9 cellular contexts compared by ENCODE assay signal in genomic region chr7:151113344-151114150, GRCh38. TPM values are rescaled to one million over a fixed set of nuclear protein-coding genes. Genes with fewer than 3 reads are reported as not detected.
DNase-seq lines count a peak whose midpoint lies in the region; ATAC-seq, FAIRE-seq and TF ChIP-seq lines count a peak whose summit lies in the region.
"Had no signal": no experiment of that assay in that cellular context is flagged by ENCODE, and none has a peak within 500 bp of the region (broad histone marks: within the 10 kb centered on the region; RNA-seq: fewer than 3 reads in every experiment).

No MANE protein-coding gene starts in this region.

- CTCF ChIA-PET in HepG2 (lab: Yijun Ruan, JAX; ENCODE audit: low intra/inter-chr PET ratio, low total read pairs): no interaction called here

- in situ Hi-C loops in HepG2 (cut with HindIII; ENCODE audit: extremely low pct_ligation_motif_present, low pct_unique_long_range_greater_than_20kb): no loop called here

- WGBS in HepG2 (ENCODE audit: low lambda C conversion rate): 90% methylated on average over 6 of the region's 13 CpGs
- WGBS in right lobe of liver (ENCODE audit: insufficient coverage, low coverage, low lambda C conversion rate, missing lambda C conversion rate): 46% methylated on average over 3 of the region's 13 CpGs

- TF ChIP-seq CTCF in HepG2 (CRISPR knock-in tag; IDR thresholded peaks at IDR 0.05): no peak
- no peak for TF ChIP-seq CTCF in right lobe of liver (IDR thresholded peaks at IDR 0.05)

- H3K4me1 Mint-ChIP-seq in activated naive CD8-positive, alpha-beta T cell treated with anti-CD3 and anti-CD28 coated beads for 36 hours: peaks cover 6% of the 10 kb centered on the region
- H3K4me1 Mint-ChIP-seq in immature natural killer cell: peaks cover 0 to 10% of the 10 kb centered on the region in 2 donors

- H4K20me1 ChIP-seq in HepG2 (ENCODE audit: insufficient read depth, low read length): peaks cover 47% of the 10 kb centered on the region

- H3K36me3 ChIP-seq in HepG2 (replicated peaks in 1 of 2; ENCODE audit: control insufficient read depth in 1 of 2, insufficient read depth in 2 of 2, low read length in 2 of 2) (peaks cover 8 to 42% of the 10 kb centered on the region in 2 experiments; a peak in 4 of 5 replicates), right lobe of liver (peaks cover 0 to 4% (median under 1%) of the 10 kb centered on the region in 4 donors)

- no peak overlapping the region for H3K9ac ChIP-seq in HepG2 (ENCODE audit: insufficient read depth, low read depth, low read length)

- H3K27ac Mint-ChIP-seq in activated naive CD8-positive, alpha-beta T cell treated with anti-CD3 and anti-CD28 coated beads for 36 hours: no peak overlapping the region
- no peak overlapping the region for H3K27ac Mint-ChIP-seq in immature natural killer cell

- peak overlapping the region; percentile 37 for H3K4me3 Mint-ChIP-seq in activated naive CD8-positive, alpha-beta T cell treated with anti-CD3 and anti-CD28 coated beads for 36 hours
- peak overlapping the region; percentile 26 to 60 (median 30) for H3K4me3 Mint-ChIP-seq in immature natural killer cell

- H3K4me3 ChIP-seq in HepG2 (replicated peaks in 1 of 3; ENCODE audit: insufficient read depth in 1 of 3, low read depth in 2 of 3, low read length in 3 of 3) (no peak overlapping the region), right lobe of liver (no peak overlapping the region)

- H3K27me3 ChIP-seq in HepG2 (ENCODE audit: control insufficient read depth in 1 of 2, insufficient read depth in 2 of 2, low read length in 2 of 2) (no peaks in the 10 kb centered on the region), right lobe of liver (no peaks in the 10 kb centered on the region)

- H3K4me1 ChIP-seq in HepG2 (ENCODE audit: insufficient read depth, low read length) (peaks cover 7% of the 10 kb centered on the region), right lobe of liver (no peaks in the 10 kb centered on the region)

- TF ChIP-seq EP300 in HepG2 (IDR thresholded peaks at IDR 0.05; ENCODE audit: low read depth in 2 of 2, low read length in 2 of 2) (no peak), HepG2 (CRISPR knock-in tag; IDR thresholded peaks at IDR 0.05; ENCODE audit: borderline replicate concordance) (no peak)

- no peak for TF ChIP-seq RAD21 in HepG2 (CRISPR knock-in tag; IDR thresholded peaks at IDR 0.05)

- ATAC-seq in HepG2 (no peak), right lobe of liver (no peak)

- no peak overlapping the region for H3K4me2 ChIP-seq in HepG2 (ENCODE audit: low read depth, low read length)

- H3K79me2 ChIP-seq in HepG2 (ENCODE audit: insufficient read depth, low read length): peaks cover 24% of the 10 kb centered on the region

- H2AFZ ChIP-seq in HepG2 (ENCODE audit: low read length): no peak overlapping the region

- no peaks in the 10 kb centered on the region for H3K9me3 Mint-ChIP-seq in activated naive CD8-positive, alpha-beta T cell treated with anti-CD3 and anti-CD28 coated beads for 36 hours
- no peaks in the 10 kb centered on the region for H3K9me3 Mint-ChIP-seq in immature natural killer cell

- DNase-seq in HepG2 (ENCODE audit: low spot score) (no peak), right lobe of liver (no peak), immature natural killer cell (no peak), DMS 273 (lab: John Stamatoyannopoulos, UW; ENCODE audit: unreplicated experiment) (no peak), NAMALWA (ENCODE audit: low spot score) (no peak), hypothalamus (lab: John Stamatoyannopoulos, UW) (no peak), germinal center (ENCODE audit: low spot score) (no peak)
- no peak for DNase-seq in activated naive CD8-positive, alpha-beta T cell treated with anti-CD3 and anti-CD28 coated beads for 36 hours
- DNase-seq: DMS79 treated with DMSO at 0.1 percent for 48 hours had no signal

- H3K36me3 Mint-ChIP-seq in activated naive CD8-positive, alpha-beta T cell treated with anti-CD3 and anti-CD28 coated beads for 36 hours: no peaks in the 10 kb centered on the region
- H3K36me3 Mint-ChIP-seq in immature natural killer cell: peaks cover 0 to 1% (median 0%) of the 10 kb centered on the region in 3 donors

- intact Hi-C loops in HepG2 (cut with micrococcal nuclease; ENCODE audit: unreplicated experiment) (no loop called here), right lobe of liver (cut with DNase I) (loop anchor here in 1 of 2 donors (5.0 kb wide), 1 partner anchor 81 kb away; no protein-coding TSS in a partner anchor)

- POLR2A ChIA-PET in HepG2 (lab: Yijun Ruan, JAX): no interaction called here

- peaks cover 23% of the 10 kb centered on the region for H3K27me3 Mint-ChIP-seq in activated naive CD8-positive, alpha-beta T cell treated with anti-CD3 and anti-CD28 coated beads for 36 hours
- peaks cover 2 to 6% (median 6%) of the 10 kb centered on the region in 3 donors for H3K27me3 Mint-ChIP-seq in immature natural killer cell (ENCODE audit: low read depth in 3 of 3)

- TF ChIP-seq POLR2A in HepG2 (IDR thresholded peaks at IDR 0.05; ENCODE audit: insufficient read depth in 1 of 2, low read depth in 2 of 2, low read length in 2 of 2) (no peak), right lobe of liver (IDR thresholded peaks at IDR 0.05) (no peak)

- H3K27ac ChIP-seq in HepG2 (ENCODE audit: extremely low read length, insufficient read depth, low read length): no peak overlapping the region
- H3K27ac ChIP-seq in right lobe of liver: no peak overlapping the region

- BruUV-seq in HepG2 (replicated peaks; lab: Mats Ljungman, UMichigan): no TSS peak

- no peaks in the 10 kb centered on the region for H3K9me3 ChIP-seq in HepG2 (ENCODE audit: low read length)
- no peaks in the 10 kb centered on the region for H3K9me3 ChIP-seq in right lobe of liver

- no peak for FAIRE-seq in HepG2 (lab: Jason Lieb, UNC)

RNA-seq across cellular contexts. Expression of gene AGAP3, which starts 27.3 kb away (rescaled TPM):
- total RNA-seq in HepG2 (2016; rRNA removed; fragmentation: Illumina TruSeq; extraction: Trizol) (24.9 and 31.3 TPM in 2 replicates), right lobe of liver (10 to 100 TPM; 36.3 to 44.3 (median 39.5) TPM)
- 26.6 and 28.2 TPM in 2 replicates for total RNA-seq in HepG2 (2016; cell fraction: cytosol; rRNA removed; fragmentation: Illumina TruSeq; extraction: Trizol; ENCODE audit: low read depth)
- 24.2 and 30.5 TPM in 2 replicates for total RNA-seq in HepG2 (2016; cell fraction: insoluble cytoplasmic fraction; rRNA removed; fragmentation: Illumina TruSeq; extraction: Trizol)
- total RNA-seq in HepG2 (2016; cell fraction: membrane; rRNA removed; fragmentation: Illumina TruSeq; extraction: Trizol): 34.8 and 39.9 TPM in 2 replicates
- 26.5 and 31.8 TPM in 2 replicates for total RNA-seq in HepG2 (2016; cell fraction: nucleus; rRNA removed; fragmentation: Illumina TruSeq; extraction: Trizol)
- polyA plus RNA-seq in HepG2 (2011; rRNA removed) (61.4 and 62.0 TPM in 2 replicates), immature natural killer cell (1 to 10 TPM; 2.8 to 6.3 (median 4.3) TPM)
- polyA plus RNA-seq in HepG2 (2011; cell fraction: cytosol; rRNA removed): 54.9 and 70.5 TPM in 2 replicates
- 255 and 313 TPM in 2 replicates for polyA plus RNA-seq in HepG2 (2011; cell fraction: nucleus; rRNA removed)
- 46.4 and 66.8 TPM in 2 replicates for polyA plus RNA-seq in HepG2 (2012)
- polyA plus RNA-seq in HepG2 (2016; cell fraction: cytosol; fragmentation: Illumina TruSeq; extraction: Trizol; ENCODE audit: low read depth): 23.3 and 25.2 TPM in 2 replicates
- 36.6 and 44.9 TPM in 2 replicates for polyA plus RNA-seq in HepG2 (2016; cell fraction: insoluble cytoplasmic fraction; fragmentation: Illumina TruSeq; extraction: Trizol; ENCODE audit: low read depth)
- polyA plus RNA-seq in HepG2 (2016; cell fraction: membrane; fragmentation: Illumina TruSeq; extraction: Trizol; ENCODE audit: low read depth): 48.3 and 57.9 TPM in 2 replicates
- 94.3 and 94.4 TPM in 2 replicates for polyA plus RNA-seq in HepG2 (2016; cell fraction: nucleus; fragmentation: Illumina TruSeq; extraction: Trizol; ENCODE audit: insufficient read depth, low read depth)
- polyA minus RNA-seq in HepG2 (2011; rRNA and poly(A)+ RNA removed; ENCODE audit: low replicate concordance): 70.7 and 91.8 TPM in 2 replicates
- polyA minus RNA-seq in HepG2 (2011; cell fraction: cytosol; rRNA and poly(A)+ RNA removed): 43.3 and 46.7 TPM in 2 replicates
- 71.4 and 81.1 TPM in 2 replicates for polyA minus RNA-seq in HepG2 (2011; cell fraction: nucleus; rRNA and poly(A)+ RNA removed)
- 10 to 100 TPM; 24.8 to 25.3 TPM for total RNA-seq in activated naive CD8-positive, alpha-beta T cell treated with anti-CD3 and anti-CD28 coated beads for 36 hours

RNA-seq across cellular contexts. Expression of gene TMUB1, which starts 30.3 kb away (rescaled TPM):
- total RNA-seq in HepG2 (2016; rRNA removed; fragmentation: Illumina TruSeq; extraction: Trizol) (31.8 and 51.6 TPM in 2 replicates), right lobe of liver (10 to 100 TPM; 27.7 to 63.1 (median 41.8) TPM)
- total RNA-seq in HepG2 (2016; cell fraction: cytosol; rRNA removed; fragmentation: Illumina TruSeq; extraction: Trizol; ENCODE audit: low read depth): 65.7 and 75.8 TPM in 2 replicates
- 32.2 and 52.0 TPM in 2 replicates for total RNA-seq in HepG2 (2016; cell fraction: insoluble cytoplasmic fraction; rRNA removed; fragmentation: Illumina TruSeq; extraction: Trizol)
- total RNA-seq in HepG2 (2016; cell fraction: membrane; rRNA removed; fragmentation: Illumina TruSeq; extraction: Trizol): 89.1 and 106 TPM in 2 replicates
- 25.0 and 26.7 TPM in 2 replicates for total RNA-seq in HepG2 (2016; cell fraction: nucleus; rRNA removed; fragmentation: Illumina TruSeq; extraction: Trizol)
- polyA plus RNA-seq in HepG2 (2011; rRNA removed) (44.8 and 47.8 TPM in 2 replicates), immature natural killer cell (10 to 100 TPM; 47.5 to 57.5 (median 49.6) TPM)
- polyA plus RNA-seq in HepG2 (2011; cell fraction: cytosol; rRNA removed): 27.8 and 54.6 TPM in 2 replicates
- 66.5 and 75.5 TPM in 2 replicates for polyA plus RNA-seq in HepG2 (2011; cell fraction: nucleus; rRNA removed)
- polyA plus RNA-seq in HepG2 (2012): 33.8 and 40.3 TPM in 2 replicates
- polyA plus RNA-seq in HepG2 (2016; cell fraction: cytosol; fragmentation: Illumina TruSeq; extraction: Trizol; ENCODE audit: low read depth): 123 and 138 TPM in 2 replicates
- polyA plus RNA-seq in HepG2 (2016; cell fraction: insoluble cytoplasmic fraction; fragmentation: Illumina TruSeq; extraction: Trizol; ENCODE audit: low read depth): 51.6 and 55.5 TPM in 2 replicates
- polyA plus RNA-seq in HepG2 (2016; cell fraction: membrane; fragmentation: Illumina TruSeq; extraction: Trizol; ENCODE audit: low read depth): 146 and 154 TPM in 2 replicates
- 85.5 and 89.1 TPM in 2 replicates for polyA plus RNA-seq in HepG2 (2016; cell fraction: nucleus; fragmentation: Illumina TruSeq; extraction: Trizol; ENCODE audit: insufficient read depth, low read depth)
- polyA minus RNA-seq in HepG2 (2011; rRNA and poly(A)+ RNA removed; ENCODE audit: low replicate concordance): 5.6 and 25.8 TPM in 2 replicates
- polyA minus RNA-seq in HepG2 (2011; cell fraction: cytosol; rRNA and poly(A)+ RNA removed): 22.8 and 25.2 TPM in 2 replicates
- 5.6 and 6.3 TPM in 2 replicates for polyA minus RNA-seq in HepG2 (2011; cell fraction: nucleus; rRNA and poly(A)+ RNA removed)
- total RNA-seq in activated naive CD8-positive, alpha-beta T cell treated with anti-CD3 and anti-CD28 coated beads for 36 hours: 10 to 100 TPM; 59.2 to 59.3 TPM

RNA-seq across cellular contexts. Expression of gene FASTK, which starts 32.9 kb away (rescaled TPM):
- total RNA-seq in HepG2 (2016; rRNA removed; fragmentation: Illumina TruSeq; extraction: Trizol) (33.0 and 52.9 TPM in 2 replicates), right lobe of liver (10 to 100 TPM; 33.4 to 48.8 (median 43.9) TPM)
- 29.1 and 30.5 TPM in 2 replicates for total RNA-seq in HepG2 (2016; cell fraction: cytosol; rRNA removed; fragmentation: Illumina TruSeq; extraction: Trizol; ENCODE audit: low read depth)
- 32.4 and 60.3 TPM in 2 replicates for total RNA-seq in HepG2 (2016; cell fraction: insoluble cytoplasmic fraction; rRNA removed; fragmentation: Illumina TruSeq; extraction: Trizol)
- 41.0 and 43.4 TPM in 2 replicates for total RNA-seq in HepG2 (2016; cell fraction: membrane; rRNA removed; fragmentation: Illumina TruSeq; extraction: Trizol)
- 51.3 and 66.2 TPM in 2 replicates for total RNA-seq in HepG2 (2016; cell fraction: nucleus; rRNA removed; fragmentation: Illumina TruSeq; extraction: Trizol)
- polyA plus RNA-seq in HepG2 (2011; rRNA removed) (55.7 and 69.5 TPM in 2 replicates), immature natural killer cell (10 to 100 TPM; 49.0 to 57.6 (median 51.2) TPM)
- 26.4 and 50.0 TPM in 2 replicates for polyA plus RNA-seq in HepG2 (2011; cell fraction: cytosol; rRNA removed)
- polyA plus RNA-seq in HepG2 (2011; cell fraction: nucleus; rRNA removed): 502 and 643 TPM in 2 replicates
- polyA plus RNA-seq in HepG2 (2012): 25.5 and 34.3 TPM in 2 replicates
- 23.6 and 24.6 TPM in 2 replicates for polyA plus RNA-seq in HepG2 (2016; cell fraction: cytosol; fragmentation: Illumina TruSeq; extraction: Trizol; ENCODE audit: low read depth)
- 29.6 and 34.7 TPM in 2 replicates for polyA plus RNA-seq in HepG2 (2016; cell fraction: insoluble cytoplasmic fraction; fragmentation: Illumina TruSeq; extraction: Trizol; ENCODE audit: low read depth)
- polyA plus RNA-seq in HepG2 (2016; cell fraction: membrane; fragmentation: Illumina TruSeq; extraction: Trizol; ENCODE audit: low read depth): 31.2 and 34.1 TPM in 2 replicates
- 122 and 126 TPM in 2 replicates for polyA plus RNA-seq in HepG2 (2016; cell fraction: nucleus; fragmentation: Illumina TruSeq; extraction: Trizol; ENCODE audit: insufficient read depth, low read depth)
- 72.5 and 75.7 TPM in 2 replicates for polyA minus RNA-seq in HepG2 (2011; rRNA and poly(A)+ RNA removed; ENCODE audit: low replicate concordance)
- polyA minus RNA-seq in HepG2 (2011; cell fraction: cytosol; rRNA and poly(A)+ RNA removed): 14.0 and 16.2 TPM in 2 replicates
- 80.8 and 95.9 TPM in 2 replicates for polyA minus RNA-seq in HepG2 (2011; cell fraction: nucleus; rRNA and poly(A)+ RNA removed)
- 10 to 100 TPM; 65.9 to 68.7 TPM for total RNA-seq in activated naive CD8-positive, alpha-beta T cell treated with anti-CD3 and anti-CD28 coated beads for 36 hours

RNA-seq across cellular contexts. Expression of gene GBX1, which starts 53.9 kb away (rescaled TPM):
- total RNA-seq in HepG2 (2016; rRNA removed; fragmentation: Illumina TruSeq; extraction: Trizol) (not detected in 2 replicates), right lobe of liver (not detected)
- not detected in 2 replicates for total RNA-seq in HepG2 (2016; cell fraction: cytosol; rRNA removed; fragmentation: Illumina TruSeq; extraction: Trizol; ENCODE audit: low read depth)
- total RNA-seq in HepG2 (2016; cell fraction: insoluble cytoplasmic fraction; rRNA removed; fragmentation: Illumina TruSeq; extraction: Trizol): not detected in 2 replicates
- not detected in 2 replicates for total RNA-seq in HepG2 (2016; cell fraction: membrane; rRNA removed; fragmentation: Illumina TruSeq; extraction: Trizol)
- total RNA-seq in HepG2 (2016; cell fraction: nucleus; rRNA removed; fragmentation: Illumina TruSeq; extraction: Trizol): not detected in 2 replicates
- polyA plus RNA-seq in HepG2 (2011; rRNA removed) (not detected in 2 replicates), immature natural killer cell (not detected)
- polyA plus RNA-seq in HepG2 (2011; cell fraction: cytosol; rRNA removed): not detected in 2 replicates
- not detected in 2 replicates for polyA plus RNA-seq in HepG2 (2011; cell fraction: nucleus; rRNA removed)
- polyA plus RNA-seq in HepG2 (2012): not detected in 2 replicates
- not detected in 2 replicates for polyA plus RNA-seq in HepG2 (2016; cell fraction: cytosol; fragmentation: Illumina TruSeq; extraction: Trizol; ENCODE audit: low read depth)
- not detected in 2 replicates for polyA plus RNA-seq in HepG2 (2016; cell fraction: insoluble cytoplasmic fraction; fragmentation: Illumina TruSeq; extraction: Trizol; ENCODE audit: low read depth)
- polyA plus RNA-seq in HepG2 (2016; cell fraction: membrane; fragmentation: Illumina TruSeq; extraction: Trizol; ENCODE audit: low read depth): not detected in 2 replicates
- not detected in 2 replicates for polyA plus RNA-seq in HepG2 (2016; cell fraction: nucleus; fragmentation: Illumina TruSeq; extraction: Trizol; ENCODE audit: insufficient read depth, low read depth)
- not detected in 2 replicates for polyA minus RNA-seq in HepG2 (2011; rRNA and poly(A)+ RNA removed; ENCODE audit: low replicate concordance)
- polyA minus RNA-seq in HepG2 (2011; cell fraction: cytosol; rRNA and poly(A)+ RNA removed): not detected in 2 replicates
- polyA minus RNA-seq in HepG2 (2011; cell fraction: nucleus; rRNA and poly(A)+ RNA removed): not detected in 2 replicates
- total RNA-seq in activated naive CD8-positive, alpha-beta T cell treated with anti-CD3 and anti-CD28 coated beads for 36 hours: not detected

RNA-seq across cellular contexts. Expression of gene SLC4A2, which starts 54.2 kb away (rescaled TPM):
- total RNA-seq in HepG2 (2016; rRNA removed; fragmentation: Illumina TruSeq; extraction: Trizol): 47.4 and 73.4 TPM in 2 replicates
- total RNA-seq in HepG2 (2016; cell fraction: cytosol; rRNA removed; fragmentation: Illumina TruSeq; extraction: Trizol; ENCODE audit: low read depth): 8.6 and 14.7 TPM in 2 replicates
- 34.8 and 77.4 TPM in 2 replicates for total RNA-seq in HepG2 (2016; cell fraction: insoluble cytoplasmic fraction; rRNA removed; fragmentation: Illumina TruSeq; extraction: Trizol)
- total RNA-seq in HepG2 (2016; cell fraction: membrane; rRNA removed; fragmentation: Illumina TruSeq; extraction: Trizol): 26.6 and 30.8 TPM in 2 replicates
- 63.4 and 65.4 TPM in 2 replicates for total RNA-seq in HepG2 (2016; cell fraction: nucleus; rRNA removed; fragmentation: Illumina TruSeq; extraction: Trizol)
- polyA plus RNA-seq in HepG2 (2011; rRNA removed): 46.0 and 51.9 TPM in 2 replicates
- 27.2 and 39.8 TPM in 2 replicates for polyA plus RNA-seq in HepG2 (2011; cell fraction: cytosol; rRNA removed)
- 152 and 184 TPM in 2 replicates for polyA plus RNA-seq in HepG2 (2011; cell fraction: nucleus; rRNA removed)
- 43.5 and 58.1 TPM in 2 replicates for polyA plus RNA-seq in HepG2 (2012)
- polyA plus RNA-seq in HepG2 (2016; cell fraction: cytosol; fragmentation: Illumina TruSeq; extraction: Trizol; ENCODE audit: low read depth): 13.4 and 18.9 TPM in 2 replicates
- 43.1 and 59.0 TPM in 2 replicates for polyA plus RNA-seq in HepG2 (2016; cell fraction: insoluble cytoplasmic fraction; fragmentation: Illumina TruSeq; extraction: Trizol; ENCODE audit: low read depth)
- polyA plus RNA-seq in HepG2 (2016; cell fraction: membrane; fragmentation: Illumina TruSeq; extraction: Trizol; ENCODE audit: low read depth): 34.8 and 39.1 TPM in 2 replicates
- polyA plus RNA-seq in HepG2 (2016; cell fraction: nucleus; fragmentation: Illumina TruSeq; extraction: Trizol; ENCODE audit: insufficient read depth, low read depth): 204 and 209 TPM in 2 replicates
- polyA minus RNA-seq in HepG2 (2011; rRNA and poly(A)+ RNA removed; ENCODE audit: low replicate concordance): 135 and 192 TPM in 2 replicates
- polyA minus RNA-seq in HepG2 (2011; cell fraction: cytosol; rRNA and poly(A)+ RNA removed): 36.1 and 36.4 TPM in 2 replicates
- polyA minus RNA-seq in HepG2 (2011; cell fraction: nucleus; rRNA and poly(A)+ RNA removed): 37.8 and 40.6 TPM in 2 replicates
- total RNA-seq in right lobe of liver: 100 to 1,000 TPM in 4 of 6 experiments, 10 to 100 TPM in 2; 74.0 to 140 (median 106) TPM
- total RNA-seq in activated naive CD8-positive, alpha-beta T cell treated with anti-CD3 and anti-CD28 coated beads for 36 hours: 10 to 100 TPM; 66.5 to 69.1 TPM
- 10 to 100 TPM in 2 of 3 donors, 1 to 10 TPM in 1; 6.7 to 19.8 (median 10.9) TPM for polyA plus RNA-seq in immature natural killer cell
